Comparison of ENCODE assay signal across 23 cellular contexts in the genomic region with DNA sequence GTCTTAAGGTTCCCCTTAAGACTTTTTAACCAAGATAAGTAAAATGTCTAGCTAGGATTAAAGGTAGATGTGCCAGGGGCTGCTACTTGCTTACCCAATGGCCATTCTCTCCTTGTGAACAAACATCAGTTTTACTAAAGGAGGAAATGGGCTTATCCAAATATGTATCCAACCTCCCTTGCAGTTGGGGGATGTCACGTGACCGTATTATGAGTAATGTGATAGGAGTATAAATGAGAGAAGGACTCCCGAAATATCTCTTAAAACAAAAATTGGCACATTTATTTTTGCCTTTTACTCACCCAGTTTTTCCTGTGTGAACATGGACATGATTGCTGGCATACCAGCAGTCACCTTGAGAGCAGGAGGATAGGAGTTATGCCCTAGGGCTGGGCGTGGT.
DNase-seq lines count a peak whose midpoint lies in the region; ATAC-seq, FAIRE-seq and TF ChIP-seq lines count a peak whose summit lies in the region.
"Had no signal": no experiment of that assay in that cellular context is flagged by ENCODE, and none has a peak within 500 bp of the region (broad histone marks: within the 10 kb centered on the region; RNA-seq: fewer than 3 reads in every experiment).

No MANE protein-coding gene starts in this region.

- WGBS in heart left ventricle, 4 donors, result 94 to 99% (median 97%) methylated on average over 4 of the region's 4 CpGs
- 43% methylated on average over 4 of the region's 4 CpGs for WGBS in GM12878 (ENCODE audit: insufficient coverage, insufficient replicate concordance, low lambda C conversion rate, missing lambda C conversion rate)

- ATAC-seq in heart left ventricle (no peak), GM12878 (no peak), HG02642 (IDR thresholded peaks at IDR 0.05; ENCODE audit: poor library complexity, unreplicated experiment) (no peak)
- ATAC-seq in activated CD8-positive, alpha-beta memory T cell treated with anti-CD3 and anti-CD28 coated beads, Interleukin-2, amount 10 ng/mL, durations not matched to agents 7 days and 5 days, result no peak
- ATAC-seq: A549 had no signal

- TF ChIP-seq CTCF in left ventricle myocardium inferior (IDR thresholded peaks at IDR 0.05; ENCODE audit: borderline replicate concordance) (no peak), heart left ventricle (IDR thresholded peaks at IDR 0.05) (no peak), C4-2B (conservative IDR thresholded peaks at IDR 0.05) (no peak), GM12878 (IDR thresholded peaks at IDR 0.05 in 2 of 3, conservative IDR thresholded peaks at IDR 0.05 in 1 of 3; ENCODE audit: control insufficient read depth in 2 of 3, extremely low read depth in 1 of 3, insufficient read depth in 1 of 3, low read depth in 3 of 3, low read length in 3 of 3) (no peak)

- TF ChIP-seq EP300 in GM12878 (IDR thresholded peaks at IDR 0.05; ENCODE audit: borderline replicate concordance in 1 of 2, control insufficient read depth in 1 of 2, low read depth in 2 of 2, low read length in 2 of 2), result no peak

- no peak for FAIRE-seq in GM12878 (lab: Jason Lieb, UNC)
- FAIRE-seq: GM12891, GM19239 had no signal

- H2AFZ ChIP-seq in GM12878 (ENCODE audit: control insufficient read depth, low read depth, low read length), result no peak overlapping the region

- in situ Hi-C loops in GM12878 (cut with MboI), result no loop called here

- CTCF ChIA-PET in GM12878 (lab: Yijun Ruan, JAX), result interaction anchor here (1.5 to 1.9 kb wide), 2 partner anchors 26 to 287 kb away, joined by 3 to 8 read pairs; no protein-coding TSS in a partner anchor
- CTCF ChIA-PET in activated CD8-positive, alpha-beta memory T cell treated with anti-CD3 and anti-CD28 coated beads, Interleukin-2, amount 10 ng/mL, durations not matched to agents 7 days and 5 days (lab: Charles Lee), result interaction anchor here (0.7 kb wide), 1 partner anchor 803 kb away, joined by 3 read pairs; no protein-coding TSS in a partner anchor

- H3K27me3 ChIP-seq in left ventricle myocardium inferior (ENCODE audit: low read depth) (no peaks in the 10 kb centered on the region), heart left ventricle (no peaks in the 10 kb centered on the region), GM12878 (replicated peaks in 1 of 2; ENCODE audit: control insufficient read depth in 2 of 2, insufficient read depth in 2 of 2, low read length in 1 of 2) (no peaks in the 10 kb centered on the region)
- H3K27me3 ChIP-seq: BLaER1 treated with 17β-estradiol and CSF1 and Interleukin-3, amounts not matched to agents 10 nM and 100 nM had no signal

- H3K27ac Mint-ChIP-seq in activated CD8-positive, alpha-beta memory T cell treated with anti-CD3 and anti-CD28 coated beads, Interleukin-2, amount 10 ng/mL, durations not matched to agents 7 days and 5 days, result no peak overlapping the region
- H3K27ac Mint-ChIP-seq: B cell; CD14-positive monocyte; CD4-positive, alpha-beta memory T cell; CD4-positive, CD25-positive, alpha-beta regulatory T cell; CD8-positive, alpha-beta memory T cell had no signal

- intact Hi-C loops in left ventricle myocardium inferior (cut with micrococcal nuclease) (no loop called here), heart left ventricle (cut with DNase I) (no loop called here), GM12878 (cut with micrococcal nuclease; ENCODE audit: unreplicated experiment) (no loop called here)

- H3K9me3 Mint-ChIP-seq in activated CD8-positive, alpha-beta memory T cell treated with anti-CD3 and anti-CD28 coated beads, Interleukin-2, amount 10 ng/mL, durations not matched to agents 7 days and 5 days (ENCODE audit: low read depth), result peaks cover 3% of the 10 kb centered on the region

- no peak for DNase-seq in left ventricle myocardium inferior
- DNase-seq in heart left ventricle, result no peak
- no peak for DNase-seq in GM12878 (ENCODE audit: low read depth, low spot score)
- DNase-seq in activated CD8-positive, alpha-beta memory T cell treated with anti-CD3 and anti-CD28 coated beads, Interleukin-2, amount 10 ng/mL, durations not matched to agents 7 days and 5 days, result no peak
- DNase-seq: AML-193; CD4-positive, alpha-beta memory T cell; CD4-positive, CD25-positive, alpha-beta regulatory T cell; CD8-positive, alpha-beta memory T cell; DMS 273 treated with DMSO at 0.1 percent for 48 hours; DMS53; DMS79; DND-41; EL; GDM1 had no signal

- H3K36me3 ChIP-seq in left ventricle myocardium inferior (no peaks in the 10 kb centered on the region), heart left ventricle (no peaks in the 10 kb centered on the region), GM12878 (ENCODE audit: control insufficient read depth in 2 of 2, insufficient read depth in 2 of 2, low read length in 1 of 2) (no peaks in the 10 kb centered on the region)
- H3K36me3 ChIP-seq: BLaER1 treated with 17β-estradiol and CSF1 and Interleukin-3, amounts not matched to agents 10 nM and 100 nM had no signal

- H3K36me3 Mint-ChIP-seq in activated CD8-positive, alpha-beta memory T cell treated with anti-CD3 and anti-CD28 coated beads, Interleukin-2, amount 10 ng/mL, durations not matched to agents 7 days and 5 days, result no peaks in the 10 kb centered on the region
- H3K36me3 Mint-ChIP-seq: CD14-positive monocyte; CD4-positive, alpha-beta memory T cell; CD4-positive, CD25-positive, alpha-beta regulatory T cell; CD8-positive, alpha-beta memory T cell had no signal

- H3K4me1 ChIP-seq in left ventricle myocardium inferior, result peaks cover 5% of the 10 kb centered on the region
- peaks cover 0 to 10% (median 0%) of the 10 kb centered on the region in 12 donors for H3K4me1 ChIP-seq in heart left ventricle
- no peaks in the 10 kb centered on the region for H3K4me1 ChIP-seq in GM12878 (ENCODE audit: control insufficient read depth, insufficient read depth, low read length)
- H3K4me1 ChIP-seq: A549; BLaER1 treated with 17β-estradiol and CSF1 and Interleukin-3, amounts not matched to agents 10 nM and 100 nM had no signal

- no peaks in the 10 kb centered on the region for H3K79me2 ChIP-seq in GM12878 (ENCODE audit: control insufficient read depth, insufficient read depth, low read length)

- POLR2A ChIA-PET in GM12878 (lab: Charles Lee), result no interaction called here

- H3K9me3 ChIP-seq in left ventricle myocardium inferior (replicated peaks) (no peaks in the 10 kb centered on the region), heart left ventricle (no peaks in the 10 kb centered on the region), GM12878 (replicated peaks; ENCODE audit: control insufficient read depth, insufficient read depth, low read length) (no peaks in the 10 kb centered on the region)
- H3K9me3 ChIP-seq: A549 had no signal

- H3K4me2 ChIP-seq in GM12878 (ENCODE audit: control insufficient read depth, insufficient read depth), result no peak overlapping the region
- H3K4me2 ChIP-seq: A549; BLaER1 treated with 17β-estradiol and CSF1 and Interleukin-3, amounts not matched to agents 10 nM and 100 nM had no signal

- no peak overlapping the region for H3K4me3 Mint-ChIP-seq in activated CD8-positive, alpha-beta memory T cell treated with anti-CD3 and anti-CD28 coated beads, Interleukin-2, amount 10 ng/mL, durations not matched to agents 7 days and 5 days
- H3K4me3 Mint-ChIP-seq: B cell; CD14-positive monocyte; CD4-positive, alpha-beta memory T cell; CD4-positive, CD25-positive, alpha-beta regulatory T cell; CD8-positive, alpha-beta memory T cell had no signal

- no peaks in the 10 kb centered on the region for H4K20me1 ChIP-seq in GM12878 (ENCODE audit: control insufficient read depth, insufficient read depth)
- H4K20me1 ChIP-seq: BLaER1 treated with 17β-estradiol and CSF1 and Interleukin-3, amounts not matched to agents 10 nM and 100 nM had no signal

- TF ChIP-seq POLR2A in heart left ventricle (IDR thresholded peaks at IDR 0.05) (no peak), GM12878 (IDR thresholded peaks at IDR 0.05; ENCODE audit: low read depth, low read length) (no peak)

- SMC1A ChIA-PET in GM12878 (lab: Charles Lee; ENCODE audit: uncharacterized antibody, unreplicated experiment), result no interaction called here

- TF ChIP-seq RAD21 in GM12878 (IDR thresholded peaks at IDR 0.05; ENCODE audit: insufficient read depth, low read depth, low read length), result no peak

- H3K27ac ChIP-seq in left ventricle myocardium inferior (replicated peaks) (peak overlapping the region; percentile 44), heart left ventricle (peak overlapping the region in 1 of 12 donors; percentile 36), C4-2B (peak overlapping the region; percentile 22; the same call in 1 of the 2 replicates), GM12878 (ENCODE audit: control insufficient read depth, insufficient read depth) (no peak overlapping the region)
- H3K27ac ChIP-seq: 22Rv1; A549; BLaER1 treated with 17β-estradiol and CSF1 and Interleukin-3, amounts not matched to agents 10 nM and 100 nM had no signal

- BruUV-seq in GM12878 (replicated peaks; lab: Mats Ljungman, UMichigan), result no TSS peak

- no peaks in the 10 kb centered on the region for H3K27me3 Mint-ChIP-seq in activated CD8-positive, alpha-beta memory T cell treated with anti-CD3 and anti-CD28 coated beads, Interleukin-2, amount 10 ng/mL, durations not matched to agents 7 days and 5 days
- H3K27me3 Mint-ChIP-seq: B cell; CD4-positive, alpha-beta memory T cell; CD4-positive, CD25-positive, alpha-beta regulatory T cell; CD8-positive, alpha-beta memory T cell had no signal

- H3K4me3 ChIP-seq in left ventricle myocardium inferior (no peak overlapping the region), heart left ventricle (no peak overlapping the region), GM12878 (no peak overlapping the region)
- H3K4me3 ChIP-seq: A549; BLaER1 treated with 17β-estradiol and CSF1 and Interleukin-3, amounts not matched to agents 10 nM and 100 nM had no signal

- H3K9ac ChIP-seq in GM12878 (ENCODE audit: control insufficient read depth, insufficient read depth, low read length), result no peak overlapping the region
- H3K9ac ChIP-seq: BLaER1 treated with 17β-estradiol and CSF1 and Interleukin-3, amounts not matched to agents 10 nM and 100 nM had no signal

- no peaks in the 10 kb centered on the region for H3K4me1 Mint-ChIP-seq in activated CD8-positive, alpha-beta memory T cell treated with anti-CD3 and anti-CD28 coated beads, Interleukin-2, amount 10 ng/mL, durations not matched to agents 7 days and 5 days
- H3K4me1 Mint-ChIP-seq: B cell; CD14-positive monocyte; CD4-positive, alpha-beta memory T cell; CD4-positive, CD25-positive, alpha-beta regulatory T cell; CD8-positive, alpha-beta memory T cell had no signal

- RAD21 ChIA-PET in GM12878 (lab: Charles Lee; ENCODE audit: unreplicated experiment), result interaction anchor here (1.1 kb wide), 1 partner anchor 286 kb away, joined by 3 read pairs; no protein-coding TSS in a partner anchor

TF ChIP-seq in GM12878, 131 proteins besides CTCF, POLR2A, EP300 and RAD21:
- TF ChIP-seq SIX5 (IDR thresholded peaks at IDR 0.05; ENCODE audit: low read depth, low read length, severe bottlenecking), result no peak
- peak; percentile 40; the same call in 1 of the 2 replicates for TF ChIP-seq RAD51 (IDR thresholded peaks at IDR 0.05)
- TF ChIP-seq MTA2 (IDR thresholded peaks at IDR 0.05; ENCODE audit: low read depth), result no peak
